In the genomic region with DNA sequence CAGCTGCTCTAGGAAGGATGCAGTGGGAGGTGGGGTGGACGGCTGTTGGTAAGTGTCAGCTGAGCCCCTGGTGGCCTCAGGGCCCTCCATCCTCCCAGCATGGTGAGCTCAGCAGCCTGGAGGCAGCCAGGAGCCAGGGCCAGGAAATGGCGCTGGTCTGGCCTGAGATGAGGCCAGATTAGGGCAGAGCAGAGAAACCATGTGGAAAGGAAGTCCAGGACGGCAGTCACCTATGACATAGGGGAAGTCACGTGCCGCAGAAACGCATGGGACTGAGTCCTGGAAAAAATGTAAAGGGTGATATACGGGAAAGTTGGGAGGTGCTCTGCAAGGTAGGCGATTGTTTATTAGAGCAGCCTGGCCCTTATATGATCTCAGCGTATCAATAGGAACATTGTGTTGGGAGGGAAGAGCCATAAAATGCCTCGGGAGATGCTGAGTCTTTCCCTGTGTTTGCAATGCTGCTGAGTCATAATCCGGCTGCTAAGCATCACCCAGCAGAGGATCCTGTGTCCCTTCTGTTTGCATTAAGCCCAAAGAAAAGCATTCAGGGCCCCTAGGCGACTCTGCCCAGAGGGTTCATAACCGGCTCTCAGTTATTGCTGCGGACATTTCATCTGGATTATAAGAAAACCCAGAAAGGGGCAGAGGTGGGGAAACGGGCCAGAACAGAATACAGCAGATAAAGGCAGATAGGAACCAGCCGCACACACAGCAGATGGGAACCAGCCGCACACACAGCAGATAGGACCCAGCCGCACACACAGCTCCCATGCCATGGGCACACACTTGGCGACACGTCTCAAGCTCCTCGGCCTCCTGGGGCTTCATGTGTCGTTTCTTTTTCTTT, we compare ENCODE assay signal across 8 cellular contexts. TPM values are rescaled to one million over a fixed set of nuclear protein-coding genes. Genes with fewer than 3 reads are reported as not detected.
DNase-seq lines count a peak whose midpoint lies in the region; ATAC-seq lines count a peak whose summit lies in the region.

No MANE protein-coding gene starts in this region.

- H3K9me3 ChIP-seq in mesodermal cell (ENCODE audit: control insufficient read depth, low read length), result no peaks in the 10 kb centered on the region

- no peak for ATAC-seq in activated naive CD8-positive, alpha-beta T cell treated with anti-CD3 and anti-CD28 coated beads, Interleukin-2, amount 50 U/mL, for 24 hours
- no peak for ATAC-seq in HG02678 (IDR thresholded peaks at IDR 0.05; ENCODE audit: unreplicated experiment)
- ATAC-seq in GM19397 (IDR thresholded peaks at IDR 0.05; ENCODE audit: unreplicated experiment), result no peak

- WGBS in mesodermal cell (ENCODE audit: insufficient coverage in 2 of 2), 2 experiments, result 82 to 85% methylated on average over 21 to 22 of the region's 22 CpGs

- H3K4me1 Mint-ChIP-seq in activated naive CD8-positive, alpha-beta T cell treated with anti-CD3 and anti-CD28 coated beads, Interleukin-2, amount 50 U/mL, for 24 hours, result peaks cover 17% of the 10 kb centered on the region

- DNase-seq in DMS153 treated with DMSO at 0.1 percent for 48 hours (lab: John Stamatoyannopoulos, UW; ENCODE audit: unreplicated experiment) (peak; percentile 68), NCI-H510A (lab: John Stamatoyannopoulos, UW) (peak; percentile 76), dedifferentiated amniotic fluid mesenchymal stem cell (ENCODE audit: extremely low spot score) (peak; percentile 82), retina (no peak)
- DNase-seq in activated naive CD8-positive, alpha-beta T cell treated with anti-CD3 and anti-CD28 coated beads, Interleukin-2, amount 50 U/mL, for 24 hours, result no peak

- H3K4me3 ChIP-seq in mesodermal cell (ENCODE audit: extremely low read depth, insufficient read depth, low read length, poor library complexity, severe bottlenecking), result no peak overlapping the region

- H3K27ac Mint-ChIP-seq in activated naive CD8-positive, alpha-beta T cell treated with anti-CD3 and anti-CD28 coated beads, Interleukin-2, amount 50 U/mL, for 24 hours, result no peak overlapping the region

- no peaks in the 10 kb centered on the region for H3K36me3 ChIP-seq in mesodermal cell (ENCODE audit: control insufficient read depth, insufficient read depth, low read length)

- H3K4me3 Mint-ChIP-seq in activated naive CD8-positive, alpha-beta T cell treated with anti-CD3 and anti-CD28 coated beads, Interleukin-2, amount 50 U/mL, for 24 hours, result no peak overlapping the region

- H3K27me3 Mint-ChIP-seq in activated naive CD8-positive, alpha-beta T cell treated with anti-CD3 and anti-CD28 coated beads, Interleukin-2, amount 50 U/mL, for 24 hours, result no peaks in the 10 kb centered on the region

- H3K27ac ChIP-seq in mesodermal cell (ENCODE audit: low read depth, low read length, severe bottlenecking), result peak overlapping the region; percentile 91

- peaks cover 19% of the 10 kb centered on the region for H3K4me1 ChIP-seq in mesodermal cell (ENCODE audit: control insufficient read depth, insufficient read depth, low read length, poor library complexity, severe bottlenecking)

- peaks cover 1% of the 10 kb centered on the region for H3K36me3 Mint-ChIP-seq in activated naive CD8-positive, alpha-beta T cell treated with anti-CD3 and anti-CD28 coated beads, Interleukin-2, amount 50 U/mL, for 24 hours (ENCODE audit: low read depth)

- no peaks in the 10 kb centered on the region for H3K9me3 Mint-ChIP-seq in activated naive CD8-positive, alpha-beta T cell treated with anti-CD3 and anti-CD28 coated beads, Interleukin-2, amount 50 U/mL, for 24 hours

RNA-seq across cellular contexts. Expression of a gene that starts 30.3 kb away (rescaled TPM):
- 2.9 TPM for polyA plus RNA-seq in mesodermal cell (2013, experiment 1 of 2)
- 2.4 TPM for polyA plus RNA-seq in mesodermal cell (2013, experiment 2 of 2)

Comparison
In these comparisons a context has a peak if more than half of its experiments do, and no peak if none do; other contexts are left out.
1. DNase-seq: peak in DMS153 treated with DMSO at 0.1 percent for 48 hours (single experiment), NCI-H510A (single experiment) and dedifferentiated amniotic fluid mesenchymal stem cell (single experiment); none in activated naive CD8-positive, alpha-beta T cell treated with anti-CD3 and anti-CD28 coated beads, Interleukin-2, amount 50 U/mL, for 24 hours (single experiment) and retina (single experiment).